13 cellular contexts compared by ENCODE assay signal in the genomic region with DNA sequence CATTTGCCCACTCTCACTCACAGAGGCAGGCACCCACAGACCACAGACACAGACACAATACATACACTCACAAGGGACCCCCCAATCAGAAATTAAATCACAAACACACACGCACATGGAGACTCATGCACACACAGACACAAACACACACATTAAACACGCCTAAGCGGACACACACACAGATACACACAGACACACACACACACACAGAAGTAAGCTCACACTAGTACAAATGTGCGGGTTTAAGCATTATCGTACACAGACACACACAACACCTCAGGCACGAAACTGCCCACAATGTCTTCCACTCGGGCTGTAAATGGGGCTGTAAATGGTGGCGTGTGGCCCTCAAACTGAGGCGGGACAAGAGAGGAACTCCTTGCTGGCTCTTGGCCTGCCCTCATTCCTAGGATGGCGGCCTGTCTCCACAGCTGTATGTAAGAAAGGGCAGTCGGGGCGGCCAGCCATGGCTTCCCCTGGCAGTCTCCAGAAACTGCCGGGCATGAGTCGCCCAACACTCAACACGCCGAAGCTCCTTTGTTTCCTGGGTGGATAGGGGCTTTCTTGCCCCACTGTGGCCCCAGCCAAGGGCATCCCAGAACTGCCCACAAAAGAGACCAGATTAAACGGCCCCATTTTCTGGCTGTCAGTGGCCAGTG. TPM values are rescaled to one million over a fixed set of nuclear protein-coding genes. Genes with fewer than 3 reads are reported as not detected.
DNase-seq lines count a peak whose midpoint lies in the region; ATAC-seq and TF ChIP-seq lines count a peak whose summit lies in the region.
"Had no signal": no experiment of that assay in that cellular context is flagged by ENCODE, and none has a peak within 500 bp of the region (broad histone marks: within the 10 kb centered on the region; RNA-seq: fewer than 3 reads in every experiment).

No MANE protein-coding gene starts in this region.

- H3K4me1 ChIP-seq in muscle layer of colon (ENCODE audit: insufficient read depth, low read length): peaks cover 20% of the 10 kb centered on the region
- H3K4me1 ChIP-seq in uterus: no peaks in the 10 kb centered on the region

- no peak for TF ChIP-seq POLR2A in uterus (IDR thresholded peaks at IDR 0.05)

- in situ Hi-C loops in astrocyte of the cerebellum (cut with HindIII; ENCODE audit: low sequenced_read_pairs): no loop called here

- H3K27me3 ChIP-seq in muscle layer of colon (ENCODE audit: control insufficient read depth in 1 of 2, insufficient read depth in 2 of 2, low read length in 2 of 2) (no peaks in the 10 kb centered on the region), uterus (no peaks in the 10 kb centered on the region)

- no peaks in the 10 kb centered on the region for H3K9me3 ChIP-seq in muscle layer of colon (ENCODE audit: low read length)
- no peaks in the 10 kb centered on the region for H3K9me3 ChIP-seq in uterus

- intact Hi-C loops in left cardiac atrium (cut with DNase I) (no loop called here), left ventricle myocardium superior (cut with micrococcal nuclease) (no loop called here), uterus (cut with DNase I; ENCODE audit: low total_unique reads) (no loop called here)

- H3K36me3 ChIP-seq in muscle layer of colon (ENCODE audit: insufficient read depth, low read length): no peaks in the 10 kb centered on the region
- H3K36me3 ChIP-seq in uterus: no peaks in the 10 kb centered on the region

- peak; percentile 49 for DNase-seq in left cardiac atrium
- DNase-seq in left ventricle myocardium superior: no peak
- DNase-seq in astrocyte of the cerebellum (ENCODE audit: low read depth): no peak
- DNase-seq in uterus: no peak
- no peak for DNase-seq in NCI-H146 (lab: John Stamatoyannopoulos, UW)
- no peak for DNase-seq in NCI-H82 (lab: John Stamatoyannopoulos, UW)
- no peak for DNase-seq in ureter (ENCODE audit: low spot score)
- DNase-seq: activated CD4-positive, alpha-beta T cell treated with anti-CD3 and anti-CD28 coated beads, Interleukin-2, amount 50 U/mL, for 48 hours; GF-D8; GOT3; NCI-H774 had no signal

- peak overlapping the region; percentile 32 for H3K4me3 ChIP-seq in astrocyte of the cerebellum (ENCODE audit: low read depth, low read length)
- H3K4me3 ChIP-seq in muscle layer of colon (ENCODE audit: low read depth in 1 of 2, low read length in 2 of 2): peak overlapping the region; percentile 27 to 42
- peak overlapping the region; percentile 25 to 28 for H3K4me3 ChIP-seq in uterus
- H3K4me3 ChIP-seq: SK-N-MC had no signal

- TF ChIP-seq CTCF in astrocyte of the cerebellum (IDR thresholded peaks at IDR 0.05; ENCODE audit: low read depth, low read length, missing control alignments) (no peak), uterus (IDR thresholded peaks at IDR 0.05) (no peak)

- peak overlapping the region; percentile 37 for H3K9ac ChIP-seq in muscle layer of colon (ENCODE audit: low read length)

- peak in 1 of 2 donors; percentile 7 for ATAC-seq in left cardiac atrium
- ATAC-seq in left ventricle myocardium superior: no peak

- H3K27ac ChIP-seq in muscle layer of colon (ENCODE audit: low read depth, low read length): peak overlapping the region; percentile 63
- peak overlapping the region; percentile 71 to 84 for H3K27ac ChIP-seq in uterus
- H3K27ac ChIP-seq: SK-N-MC had no signal

RNA-seq across cellular contexts. Expression of a gene that starts 53.9 kb away (rescaled TPM):
- total RNA-seq in left cardiac atrium (10 to 100 TPM; 27.5 to 32.6 TPM), left ventricle myocardium superior (22.1 TPM), uterus (10 to 100 TPM in 2 of 4 donors, 1 to 10 TPM in 1, under 1 TPM in 1; 0.51 to 40.4 (median 13.3) TPM), ureter (79.3 TPM)
